9 cellular contexts compared by ENCODE assay signal in genomic region chr6:158086054-158086705, GRCh38.
DNase-seq lines count a peak whose midpoint lies in the region; ATAC-seq lines count a peak whose summit lies in the region.
"Had no signal": no experiment of that assay in that cellular context is flagged by ENCODE, and none has a peak within 500 bp of the region (broad histone marks: within the 10 kb centered on the region; RNA-seq: fewer than 3 reads in every experiment).

No MANE protein-coding gene starts in this region.

- DNase-seq in EH (ENCODE audit: low read depth) (peak; percentile 76), SIG-M5 (lab: John Stamatoyannopoulos, UW) (peak; percentile 83), T1000 (lab: John Stamatoyannopoulos, UW) (no peak), NCI-H774 (lab: John Stamatoyannopoulos, UW) (no peak)
- no peak for DNase-seq in stimulated activated CD4-positive, alpha-beta T cell treated with anti-CD3 and anti-CD28 coated beads, Interleukin-4, amount 100 ng/mL, for 24 hours
- DNase-seq: NCI-H1694 had no signal

- H3K27ac ChIP-seq in layer of hippocampus (ENCODE audit: low read depth, low read length): peak overlapping the region; percentile 1

- peak; percentile 85 for ATAC-seq in HG02588 (IDR thresholded peaks at IDR 0.05; ENCODE audit: unreplicated experiment)
- no peak for ATAC-seq in HG02840 (IDR thresholded peaks at IDR 0.05; ENCODE audit: low FRiP score, unreplicated experiment)

- H3K27me3 ChIP-seq in layer of hippocampus (ENCODE audit: control insufficient read depth, insufficient read depth, low read length): no peaks in the 10 kb centered on the region

Comparison
In these comparisons a context has a peak if more than half of its experiments do, and no peak if none do; other contexts are left out.
1. DNase-seq: peak in EH (single experiment) and SIG-M5 (single experiment); none in T1000 (single experiment), stimulated activated CD4-positive, alpha-beta T cell treated with anti-CD3 and anti-CD28 coated beads, Interleukin-4, amount 100 ng/mL, for 24 hours (single experiment) and NCI-H774 (single experiment).